22 cellular contexts compared by ENCODE assay signal in the genomic region with DNA sequence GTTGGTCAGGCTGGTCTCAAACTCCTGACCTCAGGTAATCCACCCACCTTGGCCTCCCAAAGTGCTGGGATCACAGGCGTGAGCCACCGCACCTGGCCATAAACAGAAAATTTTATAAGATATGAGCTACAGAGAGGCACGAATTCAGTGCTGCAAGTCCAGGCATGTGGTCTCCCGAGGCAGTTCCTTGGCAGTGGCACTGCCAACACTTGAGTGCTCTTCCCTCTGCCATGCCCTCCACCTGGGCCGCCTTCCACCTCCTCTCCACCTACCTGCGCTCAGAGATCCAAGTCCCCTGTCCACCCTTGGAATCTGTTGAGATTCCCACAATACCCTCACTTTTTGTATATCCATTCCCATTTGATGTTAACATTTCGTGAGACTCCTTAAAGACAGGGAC.
"Had no signal": no experiment of that assay in that cellular context is flagged by ENCODE, and none has a peak within 500 bp of the region (broad histone marks: within the 10 kb centered on the region; RNA-seq: fewer than 3 reads in every experiment).

No MANE protein-coding gene starts in this region.

- H3K4me3 ChIP-seq: cardiac muscle cell, esophagus squamous epithelium, gastroesophageal sphincter, heart left ventricle, sigmoid colon, smooth muscle cell had no signal

- DNase-seq: activated CD4-positive, alpha-beta T cell treated with anti-CD3 and anti-CD28 coated beads, Interleukin-2, amount 10 ng/mL, durations not matched to agents 24 days and 14 days; activated CD8-positive, alpha-beta T cell treated with anti-CD3 and anti-CD28 coated beads, Interleukin-2, amount 10 ng/mL, durations not matched to agents 7 days and 5 days; activated gamma-delta T cell; activated naive CD4-positive, alpha-beta T cell treated with anti-CD3 and anti-CD28 coated beads, Interleukin-2, amount 50 U/mL, for 16 hours; activated naive CD8-positive, alpha-beta T cell treated with anti-CD3 and anti-CD28 coated beads, Interleukin-2, amount 50 U/mL, for 24 hours; effector CD8-positive, alpha-beta T cell; esophagus squamous epithelium; heart left ventricle; left cardiac atrium; mesenchymal stem cell; nephron progenitor cell; nucleus accumbens; posterior cingulate gyrus; retina; sigmoid colon; stimulated activated CD4-positive, alpha-beta T cell treated with anti-CD3 and anti-CD28 coated beads, Interleukin-15, amount 100 ng/mL, for 24 hours; stimulated activated naive CD8-positive, alpha-beta T cell treated with anti-CD3 and anti-CD28 coated beads, Interleukin-15, Interleukin-2, amounts not matched to agents 100 U/mL and 50 U/mL, for 24 hours had no signal

- H3K9me3 Mint-ChIP-seq: activated CD4-positive, alpha-beta T cell treated with anti-CD3 and anti-CD28 coated beads, Interleukin-2, amount 10 ng/mL, durations not matched to agents 24 days and 14 days; activated naive CD8-positive, alpha-beta T cell treated with anti-CD3 and anti-CD28 coated beads, Interleukin-2, amount 50 U/mL, for 24 hours; activated T-helper 1 cell treated with anti-CD3 and anti-CD28 coated beads, Interleukin-12 subunit alpha, Interleukin-12 subunit beta, Interleukin-2, Interleukin-4 antibody, amounts not matched to agents 30 ng/mL and 10 ng/mL and 1 ng/mL, durations not matched to agents 14 hours and 24 hours and 36 hours; dendritic cell treated with granulocyte-macrophage colony-stimulating factor and Interleukin-4, amounts not matched to agents 40 ng/mL and 50 ng/mL, for 4 days; nephron progenitor cell had no signal

- H3K27me3 Mint-ChIP-seq: activated naive CD8-positive, alpha-beta T cell treated with anti-CD3 and anti-CD28 coated beads, Interleukin-2, amount 50 U/mL, for 24 hours had no signal

- H3K27ac Mint-ChIP-seq: activated CD4-positive, alpha-beta T cell treated with anti-CD3 and anti-CD28 coated beads, Interleukin-2, amount 10 ng/mL, durations not matched to agents 24 days and 14 days; activated CD8-positive, alpha-beta T cell treated with anti-CD3 and anti-CD28 coated beads, Interleukin-2, amount 10 ng/mL, durations not matched to agents 7 days and 5 days; activated naive CD8-positive, alpha-beta T cell treated with anti-CD3 and anti-CD28 coated beads, Interleukin-2, amount 50 U/mL, for 24 hours; activated T-helper 1 cell treated with anti-CD3 and anti-CD28 coated beads, Interleukin-12 subunit alpha, Interleukin-12 subunit beta, Interleukin-2, Interleukin-4 antibody, amounts not matched to agents 30 ng/mL and 10 ng/mL and 1 ng/mL, durations not matched to agents 14 hours and 24 hours and 36 hours; dendritic cell treated with granulocyte-macrophage colony-stimulating factor and Interleukin-4, amounts not matched to agents 40 ng/mL and 50 ng/mL, for 4 days had no signal

- H3K4me1 Mint-ChIP-seq: activated naive CD8-positive, alpha-beta T cell treated with anti-CD3 and anti-CD28 coated beads, Interleukin-2, amount 50 U/mL, for 24 hours had no signal

- H3K4me3 Mint-ChIP-seq: activated CD4-positive, alpha-beta T cell treated with anti-CD3 and anti-CD28 coated beads, Interleukin-2, amount 10 ng/mL, durations not matched to agents 24 days and 14 days; activated CD8-positive, alpha-beta T cell treated with anti-CD3 and anti-CD28 coated beads, Interleukin-2, amount 10 ng/mL, durations not matched to agents 7 days and 5 days; activated naive CD8-positive, alpha-beta T cell treated with anti-CD3 and anti-CD28 coated beads, Interleukin-2, amount 50 U/mL, for 24 hours; activated T-helper 1 cell treated with anti-CD3 and anti-CD28 coated beads, Interleukin-12 subunit alpha, Interleukin-12 subunit beta, Interleukin-2, Interleukin-4 antibody, amounts not matched to agents 30 ng/mL and 10 ng/mL and 1 ng/mL, durations not matched to agents 14 hours and 24 hours and 36 hours; dendritic cell treated with granulocyte-macrophage colony-stimulating factor and Interleukin-4, amounts not matched to agents 40 ng/mL and 50 ng/mL, for 4 days; nephron progenitor cell had no signal
